In genomic region chr4:142845293-142846070, GRCh38 we compare ENCODE assay signal across 8 cellular contexts. TPM values are rescaled to one million over a fixed set of nuclear protein-coding genes. Genes with fewer than 3 reads are reported as not detected.
A peak's percentile ranks its signal among the peaks of the same experiment; 100 is the strongest.
DNase-seq lines count a peak whose midpoint lies in the region; TF ChIP-seq lines count a peak whose summit lies in the region.

No MANE protein-coding gene starts in this region.

- no peaks in the 10 kb centered on the region for H3K9me3 Mint-ChIP-seq in activated CD4-positive, alpha-beta memory T cell treated with anti-CD3 and anti-CD28 coated beads, Interleukin-2, amount 10 ng/mL, durations not matched to agents 7 days and 5 days

- no peaks in the 10 kb centered on the region for H3K36me3 Mint-ChIP-seq in activated CD4-positive, alpha-beta memory T cell treated with anti-CD3 and anti-CD28 coated beads, Interleukin-2, amount 10 ng/mL, durations not matched to agents 7 days and 5 days (ENCODE audit: low read depth)

- POLR2A ChIA-PET in activated CD4-positive, alpha-beta memory T cell treated with anti-CD3 and anti-CD28 coated beads, Interleukin-2, amount 10 ng/mL, durations not matched to agents 7 days and 5 days (lab: Charles Lee), result interaction anchor here (0.8 to 2.0 kb wide), 4 partner anchors 10 to 717 kb away, joined by 3 to 9 read pairs (median 5); no protein-coding TSS in a partner anchor

- peak overlapping the region in 1 of 2 donors; percentile 44 for H3K27ac ChIP-seq in ovary

- peak overlapping the region; percentile 80 for H3K4me3 Mint-ChIP-seq in activated CD4-positive, alpha-beta memory T cell treated with anti-CD3 and anti-CD28 coated beads, Interleukin-2, amount 10 ng/mL, durations not matched to agents 7 days and 5 days

- TF ChIP-seq POLR2A in ovary (IDR thresholded peaks at IDR 0.05), result no peak

- H3K4me1 Mint-ChIP-seq in activated CD4-positive, alpha-beta memory T cell treated with anti-CD3 and anti-CD28 coated beads, Interleukin-2, amount 10 ng/mL, durations not matched to agents 7 days and 5 days, result peaks cover 17% of the 10 kb centered on the region

- peaks cover 36% of the 10 kb centered on the region for H3K27me3 Mint-ChIP-seq in activated CD4-positive, alpha-beta memory T cell treated with anti-CD3 and anti-CD28 coated beads, Interleukin-2, amount 10 ng/mL, durations not matched to agents 7 days and 5 days

- WGBS in ovary, 3 donors, result 7 to 10% (median 8%) methylated on average over 37 to 41 of the region's 41 CpGs

- intact Hi-C loops in ovary (cut with DNase I), result loop anchor here in 3 of 4 donors (5.0 to 10.0 kb wide), 3 partner anchors 491 to 721 kb away; no protein-coding TSS in a partner anchor

- TF ChIP-seq CTCF in fibroblast of villous mesenchyme (IDR thresholded peaks at IDR 0.05; ENCODE audit: insufficient read depth, low read depth, low read length) (no peak), ovary (IDR thresholded peaks at IDR 0.05) (no peak)

- DNase-seq in NCI-H82 (lab: John Stamatoyannopoulos, UW) (peak; percentile 39), NCI-H82 treated with DMSO at 0.1 percent for 48 hours (lab: John Stamatoyannopoulos, UW; ENCODE audit: unreplicated experiment) (no peak), fibroblast of villous mesenchyme (ENCODE audit: low read depth) (peak; percentile 25), ovary (peak; percentile 16 to 61 (median 26)), NCI-H128 (lab: John Stamatoyannopoulos, UW; ENCODE audit: unreplicated experiment) (no peak), ACHN (no peak), NCI-H2196 (lab: John Stamatoyannopoulos, UW; ENCODE audit: unreplicated experiment) (no peak)
- DNase-seq in activated CD4-positive, alpha-beta memory T cell treated with anti-CD3 and anti-CD28 coated beads, Interleukin-2, amount 10 ng/mL, durations not matched to agents 7 days and 5 days, result no peak

- H3K4me1 ChIP-seq in ovary (ENCODE audit: insufficient read depth), result peaks cover 3% of the 10 kb centered on the region

- CTCF ChIA-PET in activated CD4-positive, alpha-beta memory T cell treated with anti-CD3 and anti-CD28 coated beads, Interleukin-2, amount 10 ng/mL, durations not matched to agents 7 days and 5 days (lab: Charles Lee), result interaction anchor here (0.7 to 3.5 kb wide), 9 partner anchors 9 to 1540 kb away, joined by 3 to 14 read pairs (median 3); no protein-coding TSS in a partner anchor

- no peaks in the 10 kb centered on the region for H3K9me3 ChIP-seq in ovary

- H3K4me3 ChIP-seq in fibroblast of villous mesenchyme (ENCODE audit: low read depth, low read length), result peak overlapping the region; percentile 62
- H3K4me3 ChIP-seq in ovary, result peak overlapping the region; percentile 65

- no peak overlapping the region for H3K27ac Mint-ChIP-seq in activated CD4-positive, alpha-beta memory T cell treated with anti-CD3 and anti-CD28 coated beads, Interleukin-2, amount 10 ng/mL, durations not matched to agents 7 days and 5 days

- no peak for TF ChIP-seq EP300 in ovary (IDR thresholded peaks at IDR 0.05)

- no peaks in the 10 kb centered on the region for H3K27me3 ChIP-seq in ovary

- in situ Hi-C loops in ACHN (cut with HindIII; ENCODE audit: low pct_ligation_motif_present, low pct_unique_long_range_greater_than_20kb, low sequenced_read_pairs), result no loop called here

- no peaks in the 10 kb centered on the region for H3K36me3 ChIP-seq in ovary

RNA-seq across cellular contexts. Expression of gene INPP4B, which starts 0.6 kb away (rescaled TPM):
- total RNA-seq in activated CD4-positive, alpha-beta memory T cell treated with anti-CD3 and anti-CD28 coated beads, Interleukin-2, amount 10 ng/mL, durations not matched to agents 7 days and 5 days, result 10 to 100 TPM; 44.6 to 46.9 TPM
- total RNA-seq in fibroblast of villous mesenchyme (51.9 and 64.3 TPM in 2 replicates), ovary (10 to 100 TPM in 4 of 7 donors, 1 to 10 TPM in 3; 2.9 to 14.7 (median 12.4) TPM)
- polyA plus RNA-seq in ovary, result 10 to 100 TPM in 1 of 2 donors, 1 to 10 TPM in 1; 1.7 to 10.7 TPM

Comparison
In these comparisons a context has a peak if more than half of its experiments do, and no peak if none do; other contexts are left out.
1. DNase-seq: peak in NCI-H82 (single experiment), fibroblast of villous mesenchyme (single experiment) and ovary (5 of 5); none in NCI-H82 treated with DMSO at 0.1 percent for 48 hours (single experiment), activated CD4-positive, alpha-beta memory T cell treated with anti-CD3 and anti-CD28 coated beads, Interleukin-2, amount 10 ng/mL, durations not matched to agents 7 days and 5 days (single experiment), NCI-H128 (single experiment), ACHN (single experiment) and NCI-H2196 (single experiment).